In genomic region chr17:72924181-72924580, GRCh38 we compare ENCODE assay signal across 22 cellular contexts.
"Had no signal": no experiment of that assay in that cellular context is flagged by ENCODE, and none has a peak within 500 bp of the region (broad histone marks: within the 10 kb centered on the region; RNA-seq: fewer than 3 reads in every experiment).

No MANE protein-coding gene starts in this region.

- H3K4me1 ChIP-seq: esophagus squamous epithelium, gastrocnemius medialis, heart right ventricle, left lung, lower lobe of right lung had no signal

- ATAC-seq: effector memory CD8-positive, alpha-beta T cell; esophagus mucosa; gastrocnemius medialis; heart right ventricle; left cardiac atrium; left lung; left ventricle myocardium superior; lower lobe of right lung had no signal

- H3K4me3 ChIP-seq: coronary artery, dorsolateral prefrontal cortex, esophagus squamous epithelium, gastrocnemius medialis, heart right ventricle, left lung, lower lobe of right lung had no signal

- H3K36me3 ChIP-seq: gastrocnemius medialis, lower lobe of right lung had no signal

- H3K9me3 ChIP-seq: esophagus squamous epithelium, gastrocnemius medialis, heart right ventricle, left lung, lower lobe of right lung had no signal

- H3K27ac ChIP-seq: coronary artery, dorsolateral prefrontal cortex, epithelial cell of prostate, esophagus squamous epithelium, gastrocnemius medialis, heart right ventricle, left lung, lower lobe of right lung had no signal

- H3K27me3 ChIP-seq: dorsolateral prefrontal cortex, esophagus squamous epithelium, gastrocnemius medialis, heart right ventricle, left lung had no signal

- DNase-seq: dermis blood vessel endothelial cell; dorsolateral prefrontal cortex; effector CD8-positive, alpha-beta T cell; effector memory CD8-positive, alpha-beta T cell; endodermal cell; erythroblast; esophagus squamous epithelium; foreskin fibroblast; foreskin melanocyte; gastrocnemius medialis; glutamatergic neuron; head of caudate nucleus; heart right ventricle; hippocampal formation; left cardiac atrium; left lung; left ventricle myocardium superior; lower lobe of right lung; mesenchymal stem cell had no signal
